Comparison of ENCODE assay signal across 9 cellular contexts in genomic region chr10:29714096-29714874, GRCh38.
DNase-seq lines count a peak whose midpoint lies in the region; ATAC-seq and TF ChIP-seq lines count a peak whose summit lies in the region.
"Had no signal": no experiment of that assay in that cellular context is flagged by ENCODE, and none has a peak within 500 bp of the region (broad histone marks: within the 10 kb centered on the region; RNA-seq: fewer than 3 reads in every experiment).

No MANE protein-coding gene starts in this region.

- peaks cover 6 to 7% of the 10 kb centered on the region in 2 donors for H3K9me3 Mint-ChIP-seq in activated naive CD4-positive, alpha-beta T cell treated with anti-CD3 and anti-CD28 coated beads, Interleukin-2, amount 50 U/mL, for 72 hours
- peaks cover 2% of the 10 kb centered on the region for H3K9me3 Mint-ChIP-seq in activated T-helper 17 cell treated with anti-CD3 and anti-CD28 coated beads, Interleukin-2, amount 50 U/mL, for 72 hours
- peaks cover 2% of the 10 kb centered on the region for H3K9me3 Mint-ChIP-seq in type B pancreatic cell

- H3K36me3 Mint-ChIP-seq in activated naive CD4-positive, alpha-beta T cell treated with anti-CD3 and anti-CD28 coated beads, Interleukin-2, amount 50 U/mL, for 72 hours, result peaks cover 11 to 19% of the 10 kb centered on the region in 2 donors
- H3K36me3 Mint-ChIP-seq in activated T-helper 17 cell treated with anti-CD3 and anti-CD28 coated beads, Interleukin-2, amount 50 U/mL, for 72 hours (ENCODE audit: low read depth), result peaks cover 2% of the 10 kb centered on the region
- H3K36me3 Mint-ChIP-seq in type B pancreatic cell, result peaks cover 56% of the 10 kb centered on the region

- peaks cover 11% of the 10 kb centered on the region for H3K4me1 Mint-ChIP-seq in activated T-helper 17 cell treated with anti-CD3 and anti-CD28 coated beads, Interleukin-2, amount 50 U/mL, for 72 hours
- H3K4me1 Mint-ChIP-seq in type B pancreatic cell (ENCODE audit: unreplicated experiment), result peaks cover 13% of the 10 kb centered on the region
- H3K4me1 Mint-ChIP-seq: B cell had no signal

- no peaks in the 10 kb centered on the region for H3K27me3 Mint-ChIP-seq in activated T-helper 17 cell treated with anti-CD3 and anti-CD28 coated beads, Interleukin-2, amount 50 U/mL, for 72 hours
- H3K27me3 Mint-ChIP-seq in type B pancreatic cell, result no peaks in the 10 kb centered on the region
- H3K27me3 Mint-ChIP-seq: B cell had no signal

- TF ChIP-seq CTCF in foreskin keratinocyte (conservative IDR thresholded peaks at IDR 0.05), result no peak
- TF ChIP-seq CTCF in type B pancreatic cell (conservative IDR thresholded peaks at IDR 0.05), result no peak

- peaks cover 15% of the 10 kb centered on the region for H3K4me1 ChIP-seq in foreskin keratinocyte

- H3K27me3 ChIP-seq in foreskin keratinocyte, result no peaks in the 10 kb centered on the region

- ATAC-seq in activated naive CD4-positive, alpha-beta T cell treated with anti-CD3 and anti-CD28 coated beads, Interleukin-2, amount 50 U/mL, for 72 hours, result peak; percentile 58 to 63
- ATAC-seq in activated T-helper 17 cell treated with anti-CD3 and anti-CD28 coated beads, Interleukin-2, amount 50 U/mL, for 72 hours (replicated peaks), result peak; percentile 63
- ATAC-seq in foreskin keratinocyte (peak; percentile 97), HG02840 (IDR thresholded peaks at IDR 0.05; ENCODE audit: low FRiP score, unreplicated experiment) (no peak), GM18498 (IDR thresholded peaks at IDR 0.05; ENCODE audit: unreplicated experiment) (no peak)

- no peak for DNase-seq in activated naive CD4-positive, alpha-beta T cell treated with anti-CD3 and anti-CD28 coated beads, Interleukin-2, amount 50 U/mL, for 72 hours (ENCODE audit: low spot score in 2 of 2)
- DNase-seq in activated naive CD4-positive, alpha-beta T cell treated with anti-CD3 and anti-CD28 coated beads, Interleukin-2, amount 50 U/mL, for 16 hours, result no peak
- DNase-seq in foreskin keratinocyte (peak; percentile 90 to 94), type B pancreatic cell (ENCODE audit: extremely low spot score, unreplicated experiment) (no peak), NCI-H146 treated with DMSO at 0.1 percent for 48 hours (lab: John Stamatoyannopoulos, UW; ENCODE audit: unreplicated experiment) (no peak)

- H3K4me3 Mint-ChIP-seq in activated T-helper 17 cell treated with anti-CD3 and anti-CD28 coated beads, Interleukin-2, amount 50 U/mL, for 72 hours, result no peak overlapping the region
- H3K4me3 Mint-ChIP-seq in type B pancreatic cell, result peak overlapping the region; percentile 10
- H3K4me3 Mint-ChIP-seq: B cell had no signal

- H3K27ac ChIP-seq in foreskin keratinocyte, result peak overlapping the region; percentile 62

- peak overlapping the region in 1 of 2 donors; percentile 42 for H3K27ac Mint-ChIP-seq in activated naive CD4-positive, alpha-beta T cell treated with anti-CD3 and anti-CD28 coated beads, Interleukin-2, amount 50 U/mL, for 72 hours
- no peak overlapping the region for H3K27ac Mint-ChIP-seq in activated T-helper 17 cell treated with anti-CD3 and anti-CD28 coated beads, Interleukin-2, amount 50 U/mL, for 72 hours
- H3K27ac Mint-ChIP-seq in type B pancreatic cell, result peak overlapping the region; percentile 56
- H3K27ac Mint-ChIP-seq: B cell had no signal

Comparison
In these comparisons a context has a peak if more than half of its experiments do, and no peak if none do; other contexts are left out.
1. ATAC-seq: peak in activated naive CD4-positive, alpha-beta T cell treated with anti-CD3 and anti-CD28 coated beads, Interleukin-2, amount 50 U/mL, for 72 hours (2 of 2), activated T-helper 17 cell treated with anti-CD3 and anti-CD28 coated beads, Interleukin-2, amount 50 U/mL, for 72 hours (single experiment) and foreskin keratinocyte (single experiment); none in HG02840 (single experiment) and GM18498 (single experiment).
2. DNase-seq: peak in foreskin keratinocyte (2 of 2); none in activated naive CD4-positive, alpha-beta T cell treated with anti-CD3 and anti-CD28 coated beads, Interleukin-2, amount 50 U/mL, for 72 hours (0 of 2), activated naive CD4-positive, alpha-beta T cell treated with anti-CD3 and anti-CD28 coated beads, Interleukin-2, amount 50 U/mL, for 16 hours (single experiment), type B pancreatic cell (single experiment) and NCI-H146 treated with DMSO at 0.1 percent for 48 hours (single experiment).